In genomic region chr10:71720304-71720672, GRCh38 we compare ENCODE assay signal across 1 cellular context.
TF ChIP-seq lines count a peak whose summit lies in the region.

No MANE protein-coding gene starts in this region.

TF ChIP-seq in H1, 55 proteins besides CTCF, POLR2A, EP300 and RAD21:
- TF ChIP-seq ZNF274 (IDR thresholded peaks at IDR 0.05; ENCODE audit: borderline replicate concordance, extremely low read depth, low read length) (no peak), JUN (IDR thresholded peaks at IDR 0.05; ENCODE audit: low read depth, low read length) (no peak), SIRT6 (IDR thresholded peaks at IDR 0.05; ENCODE audit: low read length) (no peak), FOSL1 (IDR thresholded peaks at IDR 0.05; ENCODE audit: insufficient read depth, low read depth, low read length) (no peak), ATF2 (IDR thresholded peaks at IDR 0.05; ENCODE audit: low read length) (no peak), SIX5 (IDR thresholded peaks at IDR 0.05; ENCODE audit: low read depth, low read length) (no peak), RBBP5 (IDR thresholded peaks at IDR 0.05; ENCODE audit: borderline replicate concordance, low read depth, low read length) (no peak), SIN3A (conservative IDR thresholded peaks at IDR 0.05 in 1 of 2, IDR thresholded peaks at IDR 0.05 in 1 of 2; ENCODE audit: low read depth in 1 of 2, low read length in 2 of 2) (no peak), TCF12 (IDR thresholded peaks at IDR 0.05; ENCODE audit: low read depth, low read length) (no peak)
